In genomic region chr1:95233321-95233736, GRCh38 we compare ENCODE assay signal across 1 cellular context.
TF ChIP-seq lines count a peak whose summit lies in the region.

No MANE protein-coding gene starts in this region.

TF ChIP-seq in HepG2, 621 proteins besides CTCF, POLR2A, EP300 and RAD21 (continued from another document and continues in another):
- TF ChIP-seq ZSCAN5A (CRISPR knock-in tag; IDR thresholded peaks at IDR 0.05; ENCODE audit: borderline replicate concordance) (peak; percentile 25; the same call in 1 of the 2 replicates), ZNF512B (CRISPR knock-in tag; IDR thresholded peaks at IDR 0.05; ENCODE audit: borderline replicate concordance) (no peak), NFE2L1 (CRISPR knock-in tag; IDR thresholded peaks at IDR 0.05; ENCODE audit: borderline replicate concordance) (no peak), CSRNP1 (CRISPR knock-in tag; IDR thresholded peaks at IDR 0.05) (no peak), ZNF451 (CRISPR knock-in tag; IDR thresholded peaks at IDR 0.05) (peak; percentile 26; the same call in 1 of the 2 replicates), ZNF879 (CRISPR knock-in tag; IDR thresholded peaks at IDR 0.05) (no peak), ZNF724P (CRISPR knock-in tag; IDR thresholded peaks at IDR 0.05; ENCODE audit: borderline replicate concordance) (no peak), ZGPAT (CRISPR knock-in tag; IDR thresholded peaks at IDR 0.05) (no peak), TFDP1 (CRISPR knock-in tag; IDR thresholded peaks at IDR 0.05; ENCODE audit: borderline replicate concordance) (peak; percentile 10; the same call in 1 of the 2 replicates), NCOR1 (IDR thresholded peaks at IDR 0.05; ENCODE audit: borderline replicate concordance, low read length) (peak; percentile 62; the same call in 1 of the 2 replicates), DBP (CRISPR knock-in tag; IDR thresholded peaks at IDR 0.05; ENCODE audit: not compliant biosample characterization) (no peak), NFRKB (IDR thresholded peaks at IDR 0.05) (no peak), ZSCAN30 (CRISPR knock-in tag; IDR thresholded peaks at IDR 0.05) (no peak), TBX2 (CRISPR knock-in tag; IDR thresholded peaks at IDR 0.05; ENCODE audit: borderline replicate concordance) (peak; percentile 67), AHR (CRISPR knock-in tag; IDR thresholded peaks at IDR 0.05) (0 out of 2 replicates have a peak, but pooled peaks have one; percentile 12), ZNF230 (CRISPR knock-in tag; IDR thresholded peaks at IDR 0.05) (0 out of 2 replicates have a peak, but pooled peaks have one; percentile 41), KDM1A (CRISPR knock-in tag; IDR thresholded peaks at IDR 0.05) (no peak), MAFF (IDR thresholded peaks at IDR 0.05; ENCODE audit: low read depth, low read length) (no peak), ZNF691 (CRISPR knock-in tag; IDR thresholded peaks at IDR 0.05; ENCODE audit: borderline replicate concordance, low read depth) (peak; percentile 61; the same call in 1 of the 2 replicates), FOXP4 (CRISPR knock-in tag; IDR thresholded peaks at IDR 0.05) (peak; percentile 25; the same call in 1 of the 2 replicates), SKI (IDR thresholded peaks at IDR 0.05; ENCODE audit: partially characterized antibody) (peak; percentile 41), SYNCRIP (IDR thresholded peaks at IDR 0.05; ENCODE audit: insufficient read depth, low read depth, low read length) (no peak), ZNF101 (CRISPR knock-in tag; IDR thresholded peaks at IDR 0.05; ENCODE audit: borderline replicate concordance, low read depth) (no peak), THAP8 (CRISPR knock-in tag; IDR thresholded peaks at IDR 0.05; ENCODE audit: borderline replicate concordance) (no peak), ZNF34 (CRISPR knock-in tag; IDR thresholded peaks at IDR 0.05; ENCODE audit: borderline replicate concordance) (no peak), TBX3 (IDR thresholded peaks at IDR 0.05; ENCODE audit: borderline replicate concordance) (peak; percentile 15; the same call in 1 of the 2 replicates), KLF9 (CRISPR knock-in tag; IDR thresholded peaks at IDR 0.05; ENCODE audit: low read depth) (no peak), ZNF20 (CRISPR knock-in tag; IDR thresholded peaks at IDR 0.05) (no peak), CENPT (CRISPR knock-in tag; IDR thresholded peaks at IDR 0.05; ENCODE audit: low read depth) (no peak), RELA (CRISPR knock-in tag; IDR thresholded peaks at IDR 0.05) (no peak), MAFK (conservative IDR thresholded peaks at IDR 0.05 in 1 of 2, IDR thresholded peaks at IDR 0.05 in 1 of 2; ENCODE audit: low read length in 2 of 2) (no peak), FUBP1 (CRISPR knock-in tag; IDR thresholded peaks at IDR 0.05; ENCODE audit: borderline replicate concordance) (no peak), ZNF580 (CRISPR knock-in tag; IDR thresholded peaks at IDR 0.05; ENCODE audit: borderline replicate concordance, low read depth) (peak; percentile 31; the same call in 1 of the 2 replicates), GABPA (IDR thresholded peaks at IDR 0.05; ENCODE audit: low read depth, low read length) (no peak), GABPA (CRISPR knock-in tag; IDR thresholded peaks at IDR 0.05; ENCODE audit: low read depth) (no peak), TRIM24 (CRISPR knock-in tag; IDR thresholded peaks at IDR 0.05) (no peak), NFIC (IDR thresholded peaks at IDR 0.05; ENCODE audit: low read length) (no peak), STAG1 (CRISPR knock-in tag; IDR thresholded peaks at IDR 0.05) (peak; percentile 18; the same call in 1 of the 2 replicates)
